In genomic region chr2:90207454-90208058, GRCh38 we compare ENCODE assay signal across 1 cellular context.
TF ChIP-seq lines count a peak whose summit lies in the region.

No MANE protein-coding gene starts in this region.

TF ChIP-seq in HepG2, 621 proteins besides CTCF, POLR2A, EP300 and RAD21 (continued from another document):
- TF ChIP-seq ZNF646 (CRISPR knock-in tag; IDR thresholded peaks at IDR 0.05) (no peak), ZNF280D (CRISPR knock-in tag; IDR thresholded peaks at IDR 0.05) (no peak), CC2D1A (CRISPR knock-in tag; IDR thresholded peaks at IDR 0.05) (no peak), NFRKB (IDR thresholded peaks at IDR 0.05) (no peak), GMEB1 (CRISPR knock-in tag; IDR thresholded peaks at IDR 0.05; ENCODE audit: borderline replicate concordance) (no peak), ZNF17 (CRISPR knock-in tag; IDR thresholded peaks at IDR 0.05) (no peak), ZBTB14 (CRISPR knock-in tag; IDR thresholded peaks at IDR 0.05) (no peak)
TF ChIP-seq in HepG2: peak in this region for 7.
